ENCODE assay signal across 8 cellular contexts in the genomic region with DNA sequence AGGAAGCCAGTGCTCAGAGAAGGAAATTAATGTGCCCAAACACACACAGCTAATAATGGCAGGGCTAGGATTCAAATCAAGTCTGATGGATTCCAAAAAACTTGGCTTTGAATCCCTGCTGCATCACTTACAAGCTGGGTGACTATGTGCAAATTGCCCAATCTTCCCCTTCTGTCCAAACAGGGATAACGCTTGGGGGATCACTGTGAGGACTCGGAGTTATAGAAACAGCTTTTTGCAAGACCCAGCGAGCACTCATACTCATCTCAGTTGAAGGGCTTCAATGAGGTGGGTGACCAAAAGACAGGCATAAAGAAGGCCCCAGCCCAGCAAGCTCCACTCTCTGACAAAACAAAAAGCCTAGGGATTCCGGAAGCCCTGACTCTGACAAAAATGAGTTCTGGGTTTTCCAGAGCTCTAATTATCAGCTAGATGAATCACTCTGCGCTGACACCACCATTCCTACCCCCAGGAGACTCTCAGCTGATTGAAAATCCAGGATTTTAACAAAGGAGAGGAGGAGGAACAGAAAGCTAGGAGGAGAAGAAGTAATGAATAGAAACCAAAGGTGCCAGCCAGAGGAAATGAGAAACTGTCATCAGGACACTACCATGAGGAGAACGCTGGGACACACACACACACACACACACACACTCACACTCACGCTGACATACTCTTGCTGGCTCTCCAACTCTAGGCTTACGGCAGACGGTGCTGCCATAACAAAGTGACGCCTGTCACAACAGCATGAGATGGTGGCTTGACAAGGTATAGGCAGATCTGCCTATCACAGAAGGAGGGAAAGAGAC. TPM values are rescaled to one million over a fixed set of nuclear protein-coding genes. Genes with fewer than 3 reads are reported as not detected.
DNase-seq lines count a peak whose midpoint lies in the region; ATAC-seq and TF ChIP-seq lines count a peak whose summit lies in the region.

No MANE protein-coding gene starts in this region.

- intact Hi-C loops in A673 (cut with micrococcal nuclease; ENCODE audit: unreplicated experiment): no loop called here
- intact Hi-C loops in activated B cell treated with CpG ODN at 0.5 μM for 24 hours (cut with micrococcal nuclease): loop anchor here (5.0 kb wide), 3 partner anchors 240 to 1310 kb away; partner anchors contain the start of genes AGO3, TRAPPC3 and ZMYM1

- H3K36me3 ChIP-seq in A673 (ENCODE audit: insufficient read depth, low read length, poor library complexity, severe bottlenecking): peaks cover 25% of the 10 kb centered on the region
- peaks cover 6 to 29% of the 10 kb centered on the region in 2 experiments; a peak in 2 of 3 replicates for H3K36me3 ChIP-seq in HEK293 (ENCODE audit: control insufficient read depth in 2 of 2, insufficient read depth in 1 of 2, low read length in 2 of 2)

- peak overlapping the region; percentile 100 for H3K27ac Mint-ChIP-seq in activated B cell treated with CpG ODN at 0.5 μM for 24 hours

- H3K4me3 Mint-ChIP-seq in activated B cell treated with CpG ODN at 0.5 μM for 24 hours: peak overlapping the region; percentile 91

- DNase-seq in A673 (ENCODE audit: low spot score): peak; percentile 81
- no peak for DNase-seq in activated B cell treated with CpG ODN at 0.5 μM for 24 hours
- DNase-seq in foreskin keratinocyte: peak; percentile 54 to 74
- peak; percentile 80 for DNase-seq in renal cortical epithelial cell (ENCODE audit: low read depth)
- DNase-seq in SW 1271 (lab: John Stamatoyannopoulos, UW): no peak
- no peak for DNase-seq in NCI-H510A (lab: John Stamatoyannopoulos, UW)

- H3K4me1 Mint-ChIP-seq in activated B cell treated with CpG ODN at 0.5 μM for 24 hours: peaks cover 91% of the 10 kb centered on the region

- POLR2A ChIA-PET in A673 (lab: Charles Lee; ENCODE audit: low non-redundant PET): interaction anchor here (0.6 to 2.1 kb wide), 3 partner anchors 11 to 110 kb away, joined by 4 to 16 read pairs (median 4); partner anchors contain the start of genes LSM10 and OSCP1
- POLR2A ChIA-PET in HEK293 (lab: Yijun Ruan, JAX): interaction anchor here (0.9 to 5.8 kb wide), 7 partner anchors 10 to 238 kb away, joined by 3 to 103 read pairs (median 7); partner anchors contain the start of genes LSM10, MRPS15, OSCP1 and SH3D21
- POLR2A ChIA-PET in activated B cell treated with CpG ODN at 0.5 μM for 24 hours (lab: Charles Lee): interaction anchor here (1.3 to 5.8 kb wide), 21 partner anchors 10 to 1092 kb away, joined by 3 to 164 read pairs (median 9); partner anchors contain the start of genes EVA1B, LSM10, MAP7D1 and MRPS15

- H3K9me3 Mint-ChIP-seq in activated B cell treated with CpG ODN at 0.5 μM for 24 hours: no peaks in the 10 kb centered on the region

- peak overlapping the region; percentile 100 for H3K27ac ChIP-seq in A673 (ENCODE audit: low read depth, low read length, poor library complexity, severe bottlenecking)
- peak overlapping the region; percentile 78 for H3K27ac ChIP-seq in HEK293 (ENCODE audit: extremely low read depth, low read depth, low read length)
- H3K27ac ChIP-seq in foreskin keratinocyte: peak overlapping the region; percentile 100

- H3K4me3 ChIP-seq in A673 (ENCODE audit: low read depth, low read length, poor library complexity, severe bottlenecking) (peak overlapping the region; percentile 88), HEK293 (ENCODE audit: low read depth, low read length) (no peak overlapping the region)

- ATAC-seq in activated B cell treated with CpG ODN at 0.5 μM for 24 hours (ENCODE audit: low read depth): no peak
- ATAC-seq in foreskin keratinocyte: peak; percentile 1
- no peak for ATAC-seq in HG02885 (IDR thresholded peaks at IDR 0.05; ENCODE audit: poor library complexity, unreplicated experiment)

- peaks cover 34% of the 10 kb centered on the region for H3K4me1 ChIP-seq in A673 (ENCODE audit: insufficient read depth, low read length, poor library complexity, severe bottlenecking)
- peaks cover 3% of the 10 kb centered on the region for H3K4me1 ChIP-seq in HEK293 (ENCODE audit: control insufficient read depth, insufficient read depth, low read length)
- H3K4me1 ChIP-seq in foreskin keratinocyte: peaks cover 13% of the 10 kb centered on the region

- TF ChIP-seq CTCF in A673 (conservative IDR thresholded peaks at IDR 0.05; ENCODE audit: low read depth, low read length) (no peak), HEK293 (tag by site-specific recombination; IDR thresholded peaks at IDR 0.05) (no peak), activated B cell treated with CpG ODN at 0.5 μM for 24 hours (IDR thresholded peaks at IDR 0.05) (no peak), foreskin keratinocyte (conservative IDR thresholded peaks at IDR 0.05) (no peak)

- H3K36me3 Mint-ChIP-seq in activated B cell treated with CpG ODN at 0.5 μM for 24 hours (ENCODE audit: low read depth): peaks cover 47% of the 10 kb centered on the region

- H3K9me3 ChIP-seq in A673 (ENCODE audit: low read depth, low read length, poor library complexity, severe bottlenecking) (no peaks in the 10 kb centered on the region), HEK293 (ENCODE audit: control insufficient read depth, insufficient read depth, low read depth, low read length) (no peaks in the 10 kb centered on the region)

- no TSS peak for BruUV-seq in A673 (replicated peaks; lab: Mats Ljungman, UMichigan)

- H3K27me3 Mint-ChIP-seq in activated B cell treated with CpG ODN at 0.5 μM for 24 hours: no peaks in the 10 kb centered on the region

- CTCF ChIA-PET in A673 (lab: Charles Lee) (interaction anchor here (1.3 kb wide), 2 partner anchors 21 to 87 kb away, joined by 3 read pairs; no protein-coding TSS in a partner anchor), HEK293 (lab: Yijun Ruan, JAX) (interaction anchor here (0.5 to 2.0 kb wide), 7 partner anchors 8 to 237 kb away, joined by 3 to 19 read pairs (median 4); partner anchors contain the start of gene OSCP1), activated B cell treated with CpG ODN at 0.5 μM for 24 hours (lab: Charles Lee) (interaction anchor here (0.8 to 1.9 kb wide), 8 partner anchors 10 to 225 kb away, joined by 3 to 17 read pairs (median 4); partner anchors contain the start of genes LSM10 and THRAP3)

- H3K27me3 ChIP-seq in A673 (replicated peaks; ENCODE audit: insufficient read depth, low read depth, low read length, poor library complexity) (no peaks in the 10 kb centered on the region), foreskin keratinocyte (no peaks in the 10 kb centered on the region)

TF ChIP-seq in HEK293, 187 proteins besides CTCF, POLR2A, EP300 and RAD21 (continues in another document):
- TF ChIP-seq ZNF266 (tag by site-specific recombination; IDR thresholded peaks at IDR 0.05; ENCODE audit: low read depth): no peak
- 0 out of 2 replicates have a peak, but pooled peaks have one; percentile 16 for TF ChIP-seq ZBTB21 (tag by site-specific recombination; IDR thresholded peaks at IDR 0.05)
- TF ChIP-seq, protein P1, sequence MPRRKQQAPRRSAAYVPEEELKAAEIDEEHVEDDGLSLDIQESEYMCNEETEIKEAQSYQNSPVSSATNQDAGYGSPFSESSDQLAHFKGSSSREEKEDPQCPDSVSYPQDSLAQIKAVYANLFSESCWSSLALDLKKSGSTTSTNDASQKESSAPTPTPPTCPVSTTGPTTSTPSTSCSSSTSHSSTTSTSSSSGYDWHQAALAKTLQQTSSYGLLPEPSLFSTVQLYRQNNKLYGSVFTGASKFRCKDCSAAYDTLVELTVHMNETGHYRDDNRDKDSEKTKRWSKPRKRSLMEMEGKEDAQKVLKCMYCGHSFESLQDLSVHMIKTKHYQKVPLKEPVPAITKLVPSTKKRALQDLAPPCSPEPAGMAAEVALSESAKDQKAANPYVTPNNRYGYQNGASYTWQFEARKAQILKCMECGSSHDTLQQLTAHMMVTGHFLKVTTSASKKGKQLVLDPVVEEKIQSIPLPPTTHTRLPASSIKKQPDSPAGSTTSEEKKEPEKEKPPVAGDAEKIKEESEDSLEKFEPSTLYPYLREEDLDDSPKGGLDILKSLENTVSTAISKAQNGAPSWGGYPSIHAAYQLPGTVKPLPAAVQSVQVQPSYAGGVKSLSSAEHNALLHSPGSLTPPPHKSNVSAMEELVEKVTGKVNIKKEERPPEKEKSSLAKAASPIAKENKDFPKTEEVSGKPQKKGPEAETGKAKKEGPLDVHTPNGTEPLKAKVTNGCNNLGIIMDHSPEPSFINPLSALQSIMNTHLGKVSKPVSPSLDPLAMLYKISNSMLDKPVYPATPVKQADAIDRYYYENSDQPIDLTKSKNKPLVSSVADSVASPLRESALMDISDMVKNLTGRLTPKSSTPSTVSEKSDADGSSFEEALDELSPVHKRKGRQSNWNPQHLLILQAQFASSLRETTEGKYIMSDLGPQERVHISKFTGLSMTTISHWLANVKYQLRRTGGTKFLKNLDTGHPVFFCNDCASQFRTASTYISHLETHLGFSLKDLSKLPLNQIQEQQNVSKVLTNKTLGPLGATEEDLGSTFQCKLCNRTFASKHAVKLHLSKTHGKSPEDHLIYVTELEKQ (tag by site-specific recombination; IDR thresholded peaks at IDR 0.05; ENCODE audit: borderline replicate concordance): no peak
- no peak for TF ChIP-seq ZNF670 (tag by site-specific recombination; IDR thresholded peaks at IDR 0.05; ENCODE audit: low read depth)
- TF ChIP-seq ZBTB1 (tag by site-specific recombination; IDR thresholded peaks at IDR 0.05): no peak
- peak; percentile 54 for TF ChIP-seq GLIS1 (tag by site-specific recombination; IDR thresholded peaks at IDR 0.05)
- no peak for TF ChIP-seq ZNF24 (tag by site-specific recombination; IDR thresholded peaks at IDR 0.05)
- TF ChIP-seq PRDM1 (tag by site-specific recombination; IDR thresholded peaks at IDR 0.05): no peak
- TF ChIP-seq HOXD13 (CRISPR knock-in tag; IDR thresholded peaks at IDR 0.05; ENCODE audit: borderline replicate concordance): no peak
- peak; percentile 55; the same call in 1 of the 2 replicates for TF ChIP-seq SP7 (tag by site-specific recombination; IDR thresholded peaks at IDR 0.05)
- TF ChIP-seq TCF7L2 (IDR thresholded peaks at IDR 0.05; ENCODE audit: borderline replicate concordance, low read depth, low read length): no peak
- no peak for TF ChIP-seq ZNF423 (tag by site-specific recombination; IDR thresholded peaks at IDR 0.05)
- TF ChIP-seq MYNN (tag by site-specific recombination; IDR thresholded peaks at IDR 0.05; ENCODE audit: borderline replicate concordance): no peak
- peak; percentile 70 for TF ChIP-seq ZNF600 (tag by site-specific recombination; IDR thresholded peaks at IDR 0.05)
- 0 out of 2 replicates have a peak, but pooled peaks have one; percentile 26 for TF ChIP-seq ZNF76 (tag by site-specific recombination; IDR thresholded peaks at IDR 0.05; ENCODE audit: borderline replicate concordance, low read depth)

RNA-seq across cellular contexts. Expression of gene STK40, which starts 1.6 kb away (rescaled TPM):
- total RNA-seq in A673 (2021): 93.2 and 109 TPM in 2 replicates
- total RNA-seq in activated B cell treated with CpG ODN at 0.5 μM for 24 hours: 62.7 and 63.7 TPM in 2 replicates
- total RNA-seq in foreskin keratinocyte: 11.5 and 12.6 TPM in 2 replicates
- 8.4 and 8.7 TPM in 2 replicates for polyA plus RNA-seq in foreskin keratinocyte
- 17.4 and 34.5 TPM in 2 replicates for total RNA-seq in renal cortical epithelial cell

RNA-seq across cellular contexts. Expression of gene LSM10, which starts 10.4 kb away (rescaled TPM):
- total RNA-seq in A673 (2021): 60.7 and 68.0 TPM in 2 replicates
- total RNA-seq in activated B cell treated with CpG ODN at 0.5 μM for 24 hours: 59.8 and 62.7 TPM in 2 replicates
- total RNA-seq in foreskin keratinocyte: 16.1 and 25.6 TPM in 2 replicates
- polyA plus RNA-seq in foreskin keratinocyte: 73.4 and 73.9 TPM in 2 replicates
- 6.4 and 12.1 TPM in 2 replicates for total RNA-seq in renal cortical epithelial cell

Comparison
In these comparisons a context has a peak if more than half of its experiments do, and no peak if none do; other contexts are left out.
1. DNase-seq: peak in A673 (single experiment), foreskin keratinocyte (2 of 2) and renal cortical epithelial cell (single experiment); none in activated B cell treated with CpG ODN at 0.5 μM for 24 hours (single experiment), SW 1271 (0 of 2) and NCI-H510A (single experiment).
2. Peak in every context shown above with its lines, with median percentiles within 50 percentile points of each other: H3K27ac ChIP-seq.